Comparison of ENCODE assay signal across 12 cellular contexts in the genomic region with DNA sequence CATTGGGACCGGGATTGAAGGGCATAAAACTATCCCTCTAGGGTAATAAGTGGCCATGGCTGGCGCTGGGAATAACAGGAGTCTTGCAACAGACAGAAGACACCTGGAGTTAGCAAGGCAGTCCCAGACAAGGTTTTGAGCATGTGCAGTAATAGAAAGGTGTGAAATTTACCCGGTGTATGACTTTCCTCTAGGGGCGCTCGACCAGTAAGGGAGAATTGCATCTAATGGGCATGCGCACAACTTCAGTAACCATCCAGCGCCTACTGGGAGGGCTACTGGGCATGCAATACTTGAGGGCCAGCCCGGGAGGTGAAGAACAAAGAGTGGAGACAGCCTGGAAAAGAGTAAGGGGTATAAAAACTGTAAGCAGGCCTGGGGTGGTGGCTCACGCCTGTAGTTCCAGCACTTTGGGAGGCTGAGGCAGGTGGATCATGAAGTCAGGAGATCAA. TPM values are rescaled to one million over a fixed set of nuclear protein-coding genes. Genes with fewer than 3 reads are reported as not detected.
DNase-seq lines count a peak whose midpoint lies in the region; ATAC-seq lines count a peak whose summit lies in the region.
"Had no signal": no experiment of that assay in that cellular context is flagged by ENCODE, and none has a peak within 500 bp of the region (broad histone marks: within the 10 kb centered on the region; RNA-seq: fewer than 3 reads in every experiment).

No MANE protein-coding gene starts in this region.

- no peaks in the 10 kb centered on the region for H3K79me2 ChIP-seq in trophoblast cell (ENCODE audit: control insufficient read depth, insufficient read depth, low read length, poor library complexity)

- no peak overlapping the region for H3K23ac ChIP-seq in trophoblast cell (ENCODE audit: low read length)

- no peaks in the 10 kb centered on the region for H3K27me3 ChIP-seq in trophoblast cell (ENCODE audit: insufficient read depth, low read length)

- H3K9ac ChIP-seq in trophoblast cell (ENCODE audit: low read length), result no peak overlapping the region

- DNase-seq in T-helper 1 cell (no peak), NCI-H2029 treated with DMSO at 0.1 percent for 48 hours (lab: John Stamatoyannopoulos, UW) (peak; percentile 79), T47D (ENCODE audit: low read depth in 1 of 2, low spot score in 1 of 2) (peak; percentile 90 to 94), trophoblast cell (peak; percentile 80 to 96), NCI-H1436 (lab: John Stamatoyannopoulos, UW) (no peak), superior temporal gyrus (ENCODE audit: extremely low spot score) (no peak)
- DNase-seq: amniotic stem cell had no signal

- ATAC-seq in HG03159 (IDR thresholded peaks at IDR 0.05; ENCODE audit: unreplicated experiment), result no peak

- peaks cover 28% of the 10 kb centered on the region for H3K27me3 Mint-ChIP-seq in T-helper 1 cell treated with Interleukin-12 subunit alpha and Interleukin-12 subunit beta and Interleukin-4 antibody, amounts not matched to agents 30 μg/mL and 1 μg/mL, for 36 hours (ENCODE audit: low read depth)
- H3K27me3 Mint-ChIP-seq: memory B cell had no signal

- H3K9me3 Mint-ChIP-seq in T-helper 1 cell treated with Interleukin-12 subunit alpha and Interleukin-12 subunit beta and Interleukin-4 antibody, amounts not matched to agents 30 μg/mL and 1 μg/mL, for 36 hours, result peaks cover 25% of the 10 kb centered on the region
- H3K9me3 Mint-ChIP-seq: memory B cell had no signal

- H4K91ac ChIP-seq in trophoblast cell (ENCODE audit: low read depth, low read length), result no peak overlapping the region

- peak overlapping the region; percentile 41 for H3K27ac Mint-ChIP-seq in T-helper 1 cell treated with Interleukin-12 subunit alpha and Interleukin-12 subunit beta and Interleukin-4 antibody, amounts not matched to agents 30 μg/mL and 1 μg/mL, for 36 hours
- H3K27ac Mint-ChIP-seq: memory B cell had no signal

- no peak overlapping the region for H3K4me2 ChIP-seq in trophoblast cell (ENCODE audit: low read length)

- H3K14ac ChIP-seq in trophoblast cell (ENCODE audit: low read length), result no peak overlapping the region

- in situ Hi-C loops in T47D (cut with HindIII; ENCODE audit: low pct_unique_long_range_greater_than_20kb, low sequenced_read_pairs), result no loop called here

- H3K4ac ChIP-seq in trophoblast cell (ENCODE audit: low read depth, low read length), result no peak overlapping the region

- no peak overlapping the region for H4K12ac ChIP-seq in trophoblast cell (ENCODE audit: low read depth, low read length)

- H2BK12ac ChIP-seq in trophoblast cell (ENCODE audit: low read length), result no peak overlapping the region

- no peak overlapping the region for H3K18ac ChIP-seq in trophoblast cell (ENCODE audit: low read length)

- no peaks in the 10 kb centered on the region for H3K36me3 ChIP-seq in trophoblast cell (ENCODE audit: control insufficient read depth in 1 of 2, insufficient read depth in 2 of 2, low read length in 2 of 2)
- H3K36me3 ChIP-seq: thoracic aorta had no signal

- H3K27ac ChIP-seq in trophoblast cell (ENCODE audit: low read depth, low read length), result no peak overlapping the region
- H3K27ac ChIP-seq: skin epidermis, thoracic aorta had no signal

- H3K9me3 ChIP-seq in trophoblast cell (ENCODE audit: insufficient read depth, low read depth, low read length), result no peaks in the 10 kb centered on the region
- H3K9me3 ChIP-seq: thoracic aorta had no signal

- no peak overlapping the region for H4K8ac ChIP-seq in trophoblast cell (ENCODE audit: low read depth, low read length)

- no CpG with 5 or more reads among the region's 9 CpGs for WGBS in trophoblast cell (ENCODE audit: extremely low coverage, insufficient coverage, insufficient read length)

- H2AK5ac ChIP-seq in trophoblast cell (ENCODE audit: low read length), result no peak overlapping the region

- H3K4me3 ChIP-seq in trophoblast cell (ENCODE audit: low read depth, low read length), result no peak overlapping the region
- H3K4me3 ChIP-seq: skin epidermis, thoracic aorta had no signal

- H2AFZ ChIP-seq in trophoblast cell (ENCODE audit: insufficient read depth, low read length, poor library complexity), result no peak overlapping the region

- peaks cover 40% of the 10 kb centered on the region for H3K36me3 Mint-ChIP-seq in T-helper 1 cell treated with Interleukin-12 subunit alpha and Interleukin-12 subunit beta and Interleukin-4 antibody, amounts not matched to agents 30 μg/mL and 1 μg/mL, for 36 hours (ENCODE audit: low read depth)
- H3K36me3 Mint-ChIP-seq: memory B cell had no signal

- H2BK5ac ChIP-seq in trophoblast cell (ENCODE audit: low read depth, low read length, poor library complexity), result no peak overlapping the region

- peaks cover 50% of the 10 kb centered on the region for H3K4me1 Mint-ChIP-seq in T-helper 1 cell treated with Interleukin-12 subunit alpha and Interleukin-12 subunit beta and Interleukin-4 antibody, amounts not matched to agents 30 μg/mL and 1 μg/mL, for 36 hours (ENCODE audit: low read depth)

- H3K4me3 Mint-ChIP-seq in T-helper 1 cell treated with Interleukin-12 subunit alpha and Interleukin-12 subunit beta and Interleukin-4 antibody, amounts not matched to agents 30 μg/mL and 1 μg/mL, for 36 hours, result no peak overlapping the region
- H3K4me3 Mint-ChIP-seq: memory B cell had no signal

- no peaks in the 10 kb centered on the region for H3K79me1 ChIP-seq in trophoblast cell (ENCODE audit: low read length)

- H2BK120ac ChIP-seq in trophoblast cell (ENCODE audit: insufficient read depth, low read length, poor library complexity), result no peak overlapping the region

- H3K4me1 ChIP-seq in trophoblast cell (ENCODE audit: control insufficient read depth in 1 of 2, insufficient read depth in 2 of 2, low read length in 2 of 2), result no peaks in the 10 kb centered on the region

RNA-seq across cellular contexts. Expression of gene SERPINB6, which starts 32.7 kb away (rescaled TPM):
- polyA plus RNA-seq in trophoblast cell (2013), result 72.6 and 74.8 TPM in 2 replicates

RNA-seq across cellular contexts. Expression of gene SERPINB9, which starts 35.5 kb away (rescaled TPM):
- 414 and 460 TPM in 2 replicates for polyA plus RNA-seq in trophoblast cell (2013)

Comparison
In these comparisons a context has a peak if more than half of its experiments do, and no peak if none do; other contexts are left out.
1. DNase-seq: peak in NCI-H2029 treated with DMSO at 0.1 percent for 48 hours (single experiment), T47D (2 of 2) and trophoblast cell (2 of 2); none in T-helper 1 cell (0 of 5), NCI-H1436 (single experiment) and superior temporal gyrus (single experiment).